10 cellular contexts compared by ENCODE assay signal in genomic region chr1:92482404-92482664, GRCh38. TPM values are rescaled to one million over a fixed set of nuclear protein-coding genes. Genes with fewer than 3 reads are reported as not detected.
DNase-seq lines count a peak whose midpoint lies in the region; ATAC-seq, FAIRE-seq and TF ChIP-seq lines count a peak whose summit lies in the region.
"Had no signal": no experiment of that assay in that cellular context is flagged by ENCODE, and none has a peak within 500 bp of the region (broad histone marks: within the 10 kb centered on the region; RNA-seq: fewer than 3 reads in every experiment).

No MANE protein-coding gene starts in this region.

- no peaks in the 10 kb centered on the region for H3K27me3 Mint-ChIP-seq in T-helper 1 cell treated with Interleukin-12 subunit alpha and Interleukin-12 subunit beta and Interleukin-4 antibody, amounts not matched to agents 30 μg/mL and 1 μg/mL, for 36 hours (ENCODE audit: low read depth)
- H3K27me3 Mint-ChIP-seq in stimulated activated naive B cell treated with anti-CD40 and anti-IgM and Interleukin-4, amounts not matched to agents 10 μg/mL and 1 μg/mL and 100 μg/mL, for 72 hours = peaks cover 15 to 28% of the 10 kb centered on the region in 2 donors

- H3K9me3 ChIP-seq in keratinocyte (ENCODE audit: control insufficient read depth, low read depth, low read length) = no peaks in the 10 kb centered on the region

- H3K27me3 ChIP-seq in keratinocyte (ENCODE audit: control insufficient read depth, extremely low read depth, insufficient read depth, low read length) = peaks cover 98% of the 10 kb centered on the region

- dilution Hi-C loops in keratinocyte (cut with MboI; ENCODE audit: extremely low pct_ligation_motif_present, low sequenced_read_pairs) = no loop called here

- H3K27ac ChIP-seq in keratinocyte (ENCODE audit: control insufficient read depth, insufficient read depth, low read length) = no peak overlapping the region

- no peaks in the 10 kb centered on the region for H3K9me3 Mint-ChIP-seq in T-helper 1 cell treated with Interleukin-12 subunit alpha and Interleukin-12 subunit beta and Interleukin-4 antibody, amounts not matched to agents 30 μg/mL and 1 μg/mL, for 36 hours
- no peaks in the 10 kb centered on the region for H3K9me3 Mint-ChIP-seq in activated naive CD4-positive, alpha-beta T cell treated with anti-CD3 and anti-CD28 coated beads, Interleukin-2, amount 50 U/mL, for 72 hours
- peaks cover 0 to 1% of the 10 kb centered on the region in 2 donors for H3K9me3 Mint-ChIP-seq in stimulated activated naive B cell treated with anti-CD40 and anti-IgM and Interleukin-4, amounts not matched to agents 10 μg/mL and 1 μg/mL and 100 μg/mL, for 72 hours

- H3K79me2 ChIP-seq in keratinocyte (ENCODE audit: control insufficient read depth, insufficient read depth, low read length) = no peaks in the 10 kb centered on the region

- peak overlapping the region; percentile 97 for H3K4me3 Mint-ChIP-seq in T-helper 1 cell treated with Interleukin-12 subunit alpha and Interleukin-12 subunit beta and Interleukin-4 antibody, amounts not matched to agents 30 μg/mL and 1 μg/mL, for 36 hours
- peak overlapping the region; percentile 91 to 99 for H3K4me3 Mint-ChIP-seq in stimulated activated naive B cell treated with anti-CD40 and anti-IgM and Interleukin-4, amounts not matched to agents 10 μg/mL and 1 μg/mL and 100 μg/mL, for 72 hours

- H2AFZ ChIP-seq in keratinocyte (ENCODE audit: control insufficient read depth, low read length) = no peak overlapping the region

- H3K36me3 ChIP-seq in keratinocyte (ENCODE audit: control insufficient read depth in 2 of 2, extremely low read depth in 1 of 2, insufficient read depth in 2 of 2, low read length in 2 of 2) = no peaks in the 10 kb centered on the region

- no peaks in the 10 kb centered on the region for H3K9me1 ChIP-seq in keratinocyte (ENCODE audit: control insufficient read depth, extremely low read depth, insufficient read depth, low read length)

- H3K4me1 ChIP-seq in keratinocyte (ENCODE audit: control insufficient read depth, extremely low read depth, insufficient read depth, low read length) = peaks cover 31% of the 10 kb centered on the region

- H3K27ac Mint-ChIP-seq in T-helper 1 cell treated with Interleukin-12 subunit alpha and Interleukin-12 subunit beta and Interleukin-4 antibody, amounts not matched to agents 30 μg/mL and 1 μg/mL, for 36 hours = peak overlapping the region; percentile 98
- peak overlapping the region; percentile 94 to 97 for H3K27ac Mint-ChIP-seq in activated naive CD4-positive, alpha-beta T cell treated with anti-CD3 and anti-CD28 coated beads, Interleukin-2, amount 50 U/mL, for 72 hours
- H3K27ac Mint-ChIP-seq in stimulated activated naive B cell treated with anti-CD40 and anti-IgM and Interleukin-4, amounts not matched to agents 10 μg/mL and 1 μg/mL and 100 μg/mL, for 72 hours = peak overlapping the region; percentile 91

- no peak for ATAC-seq in activated naive CD4-positive, alpha-beta T cell treated with anti-CD3 and anti-CD28 coated beads, Interleukin-2, amount 50 U/mL, for 72 hours
- ATAC-seq in stimulated activated naive B cell treated with anti-CD40 and anti-IgM and Interleukin-4, amounts not matched to agents 10 μg/mL and 1 μg/mL and 100 μg/mL, for 72 hours (replicated peaks) = no peak
- no peak for ATAC-seq in GM19351 (IDR thresholded peaks at IDR 0.05; ENCODE audit: unreplicated experiment)

- peak overlapping the region in 1 of 3 experiments; percentile 43 for H3K4me3 ChIP-seq in keratinocyte (ENCODE audit: control insufficient read depth in 2 of 3, extremely low read depth in 1 of 3, insufficient read depth in 2 of 3, low read depth in 1 of 3, low read length in 3 of 3)

- TF ChIP-seq CTCF in keratinocyte (optimal IDR thresholded peaks at IDR 0.05 in 1 of 3, IDR thresholded peaks at IDR 0.05 in 1 of 3, conservative IDR thresholded peaks at IDR 0.05 in 1 of 3; ENCODE audit: extremely low read depth in 1 of 3, insufficient read depth in 2 of 3, low read length in 3 of 3) = no peak

- no peak for FAIRE-seq in keratinocyte (lab: Jason Lieb, UNC)
- FAIRE-seq: A204.1 had no signal

- H4K20me1 ChIP-seq in keratinocyte (ENCODE audit: control insufficient read depth, extremely low read depth, insufficient read depth, low read length) = peaks cover 24% of the 10 kb centered on the region

- DNase-seq in T-helper 1 cell (no peak), keratinocyte (ENCODE audit: low read depth, low spot score) (no peak), HuH-7 (ENCODE audit: low spot score) (no peak), RPMI8226 (no peak)
- no peak for DNase-seq in activated naive CD4-positive, alpha-beta T cell treated with anti-CD3 and anti-CD28 coated beads, Interleukin-2, amount 50 U/mL, for 72 hours (ENCODE audit: low spot score in 2 of 2)
- no peak for DNase-seq in stimulated activated naive B cell treated with anti-CD40 and anti-IgM and Interleukin-4, amounts not matched to agents 10 μg/mL and 1 μg/mL and 100 μg/mL, for 72 hours
- DNase-seq: NCI-H446 had no signal

- peaks cover 55% of the 10 kb centered on the region for H3K36me3 Mint-ChIP-seq in T-helper 1 cell treated with Interleukin-12 subunit alpha and Interleukin-12 subunit beta and Interleukin-4 antibody, amounts not matched to agents 30 μg/mL and 1 μg/mL, for 36 hours (ENCODE audit: low read depth)
- H3K36me3 Mint-ChIP-seq in activated naive CD4-positive, alpha-beta T cell treated with anti-CD3 and anti-CD28 coated beads, Interleukin-2, amount 50 U/mL, for 72 hours = peaks cover 71 to 72% of the 10 kb centered on the region in 2 donors
- peaks cover 56 to 58% of the 10 kb centered on the region in 2 donors for H3K36me3 Mint-ChIP-seq in stimulated activated naive B cell treated with anti-CD40 and anti-IgM and Interleukin-4, amounts not matched to agents 10 μg/mL and 1 μg/mL and 100 μg/mL, for 72 hours

- H3K9ac ChIP-seq in keratinocyte (ENCODE audit: control insufficient read depth, extremely low read depth, insufficient read depth, low read length) = no peak overlapping the region

- peak overlapping the region; percentile 54 for H3K4me2 ChIP-seq in keratinocyte (ENCODE audit: control insufficient read depth, extremely low read depth, insufficient read depth, low read depth, low read length)

- H3K4me1 Mint-ChIP-seq in T-helper 1 cell treated with Interleukin-12 subunit alpha and Interleukin-12 subunit beta and Interleukin-4 antibody, amounts not matched to agents 30 μg/mL and 1 μg/mL, for 36 hours (ENCODE audit: low read depth) = peaks cover 37% of the 10 kb centered on the region
- H3K4me1 Mint-ChIP-seq in stimulated activated naive B cell treated with anti-CD40 and anti-IgM and Interleukin-4, amounts not matched to agents 10 μg/mL and 1 μg/mL and 100 μg/mL, for 72 hours = peaks cover 37 to 57% of the 10 kb centered on the region in 2 donors

RNA-seq across cellular contexts. Expression of gene GFI1, which starts 4.4 kb away (rescaled TPM):
- total RNA-seq in activated naive CD4-positive, alpha-beta T cell treated with anti-CD3 and anti-CD28 coated beads, Interleukin-2, amount 50 U/mL, for 72 hours = 100 to 1,000 TPM in 1 of 2 donors, 10 to 100 TPM in 1; 42.3 to 125 TPM
- polyA plus RNA-seq in keratinocyte = 0.13 to 0.22 TPM (median 0.17 TPM) in 3 replicates
- polyA plus RNA-seq in keratinocyte (2011; ENCODE audit: low read depth) = 0.10 TPM
- polyA plus RNA-seq in keratinocyte (2011; cell fraction: cytosol; rRNA removed) = 0.11 and 0.13 TPM in 2 replicates
- polyA plus RNA-seq in keratinocyte (2011; cell fraction: nucleus; rRNA removed) = 0.65 and 0.67 TPM in 2 replicates
- 0.08 and 0.14 TPM in 2 replicates for polyA plus RNA-seq in keratinocyte (2012; ENCODE audit: low replicate concordance)
- polyA minus RNA-seq in keratinocyte = 0.10 to 0.54 TPM (median 0.20 TPM) in 3 replicates
- polyA minus RNA-seq in keratinocyte (2011; cell fraction: cytosol; rRNA and poly(A)+ RNA removed) = not detected
- polyA minus RNA-seq in keratinocyte (2011; cell fraction: nucleus; rRNA and poly(A)+ RNA removed) = 1.1 and 2.4 TPM in 2 replicates
